ENCODE assay signal across 9 cellular contexts in the genomic region with DNA sequence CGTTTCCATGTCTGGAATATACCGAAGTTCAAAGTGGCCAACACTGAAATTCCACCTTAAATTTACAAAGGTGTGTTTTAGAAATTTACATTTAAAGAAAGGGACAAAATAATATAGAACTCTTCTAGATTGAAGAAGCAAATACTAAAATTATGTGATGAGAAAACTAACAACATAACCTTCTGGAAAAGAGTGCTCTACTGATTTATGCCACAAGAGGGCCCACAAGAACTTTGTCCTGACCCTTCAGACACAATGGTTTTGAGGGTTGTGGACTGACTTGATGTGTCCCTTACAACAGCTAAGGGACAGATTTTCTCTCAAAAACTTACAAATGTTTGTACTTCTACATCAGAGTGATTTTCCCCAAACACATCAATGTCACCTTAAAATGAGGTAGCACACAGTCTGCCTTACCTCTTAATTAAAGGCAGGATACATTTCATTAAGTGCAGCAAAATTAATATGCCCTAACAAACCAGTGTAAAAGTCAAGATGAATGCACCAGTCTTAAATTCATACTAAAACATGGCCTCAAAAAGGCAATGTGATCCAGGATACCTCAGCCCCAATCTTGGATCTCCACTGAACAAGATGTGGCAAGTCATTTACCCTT. TPM values are rescaled to one million over a fixed set of nuclear protein-coding genes. Genes with fewer than 3 reads are reported as not detected.
DNase-seq lines count a peak whose midpoint lies in the region; ATAC-seq and TF ChIP-seq lines count a peak whose summit lies in the region.
"Had no signal": no experiment of that assay in that cellular context is flagged by ENCODE, and none has a peak within 500 bp of the region (broad histone marks: within the 10 kb centered on the region; RNA-seq: fewer than 3 reads in every experiment).

No MANE protein-coding gene starts in this region.

- no peaks in the 10 kb centered on the region for H3K27me3 Mint-ChIP-seq in activated T-cell treated with anti-CD3 and anti-CD28 coated beads, Interleukin-2, amount 50 U/mL, for 4 hours (ENCODE audit: low read depth)
- H3K27me3 Mint-ChIP-seq in osteocyte (ENCODE audit: unreplicated experiment), result no peaks in the 10 kb centered on the region

- no peaks in the 10 kb centered on the region for H3K4me1 Mint-ChIP-seq in activated T-cell treated with anti-CD3 and anti-CD28 coated beads, Interleukin-2, amount 50 U/mL, for 4 hours (ENCODE audit: low read depth)
- H3K4me1 Mint-ChIP-seq in osteocyte (ENCODE audit: unreplicated experiment), result no peaks in the 10 kb centered on the region

- no peak overlapping the region for H3K27ac ChIP-seq in C4-2B
- H3K27ac ChIP-seq: SK-N-MC had no signal

- no peak overlapping the region for H3K4me3 Mint-ChIP-seq in activated T-cell treated with anti-CD3 and anti-CD28 coated beads, Interleukin-2, amount 50 U/mL, for 4 hours
- no peak overlapping the region for H3K4me3 Mint-ChIP-seq in osteocyte (ENCODE audit: unreplicated experiment)

- H3K9me3 Mint-ChIP-seq in activated T-cell treated with anti-CD3 and anti-CD28 coated beads, Interleukin-2, amount 50 U/mL, for 4 hours, result no peaks in the 10 kb centered on the region
- no peaks in the 10 kb centered on the region for H3K9me3 Mint-ChIP-seq in osteocyte (ENCODE audit: unreplicated experiment)

- DNase-seq in NCI-H748 treated with DMSO at 0.1 percent for 48 hours (lab: John Stamatoyannopoulos, UW), result peak; percentile 9
- peak; percentile 30 for DNase-seq in activated T-cell treated with anti-CD3 and anti-CD28 coated beads, Interleukin-2, amount 50 U/mL, for 4 hours
- peak; percentile 63 for DNase-seq in foreskin melanocyte
- no peak for DNase-seq in osteocyte (ENCODE audit: extremely low spot score, unreplicated experiment)

- H3K36me3 Mint-ChIP-seq in activated T-cell treated with anti-CD3 and anti-CD28 coated beads, Interleukin-2, amount 50 U/mL, for 4 hours (ENCODE audit: insufficient read depth), result peaks cover 28% of the 10 kb centered on the region
- peaks cover 19% of the 10 kb centered on the region for H3K36me3 Mint-ChIP-seq in osteocyte (ENCODE audit: unreplicated experiment)

- TF ChIP-seq CTCF in C4-2B (conservative IDR thresholded peaks at IDR 0.05) (peak; percentile 83), osteocyte (IDR thresholded peaks at IDR 0.05) (peak; percentile 85)

- ATAC-seq in GM18520 (IDR thresholded peaks at IDR 0.05; ENCODE audit: unreplicated experiment) (peak; percentile 50), HG03135 (IDR thresholded peaks at IDR 0.05; ENCODE audit: unreplicated experiment) (peak; percentile 70), HG03159 (IDR thresholded peaks at IDR 0.05; ENCODE audit: unreplicated experiment) (no peak)
- ATAC-seq in activated T-cell treated with anti-CD3 and anti-CD28 coated beads, Interleukin-2, amount 50 U/mL, for 4 hours, result peak; percentile 55 to 80

- no peak overlapping the region for H3K27ac Mint-ChIP-seq in osteocyte (ENCODE audit: unreplicated experiment)

RNA-seq across cellular contexts. Expression of a gene that starts 36.2 kb away (rescaled TPM):
- total RNA-seq in activated T-cell treated with anti-CD3 and anti-CD28 coated beads, Interleukin-2, amount 50 U/mL, for 4 hours, result 10 to 100 TPM in 2 of 3 donors, 1 to 10 TPM in 1; 8.8 to 14.4 (median 14.3) TPM
- 16.3 and 16.6 TPM in 2 replicates for total RNA-seq in osteocyte
